ENCODE assay signal across 28 cellular contexts in genomic region chr20:47635256-47635655, GRCh38.
"Had no signal": no experiment of that assay in that cellular context is flagged by ENCODE, and none has a peak within 500 bp of the region (broad histone marks: within the 10 kb centered on the region; RNA-seq: fewer than 3 reads in every experiment).

No MANE protein-coding gene starts in this region.

- H3K27ac Mint-ChIP-seq: endodermal cell, mesothelial cell of epicardium had no signal

- H3K4me1 Mint-ChIP-seq: endodermal cell, mesothelial cell of epicardium had no signal

- H3K27ac ChIP-seq: coronary artery, dorsolateral prefrontal cortex, epithelial cell of prostate, esophagus squamous epithelium, gastrocnemius medialis, heart right ventricle, left lung, lower lobe of right lung had no signal

- H3K4me3 Mint-ChIP-seq: endodermal cell, mesothelial cell of epicardium had no signal

- H3K4me3 ChIP-seq: coronary artery, dorsolateral prefrontal cortex, esophagus squamous epithelium, gastrocnemius medialis, heart right ventricle, left lung, lower lobe of right lung, mucosa of descending colon had no signal

- ATAC-seq: esophagus mucosa, gastrocnemius medialis, heart right ventricle, left cardiac atrium, left lung, left ventricle myocardium superior, lower lobe of right lung, mucosa of descending colon had no signal

- H3K9me3 ChIP-seq: esophagus squamous epithelium, gastrocnemius medialis, heart right ventricle, left lung, lower lobe of right lung, mucosa of descending colon had no signal

- H3K9me3 Mint-ChIP-seq: endodermal cell, mesothelial cell of epicardium had no signal

- DNase-seq: dermis blood vessel endothelial cell; dorsolateral prefrontal cortex; effector CD4-positive, alpha-beta T cell; effector memory CD4-positive, alpha-beta T cell; endodermal cell; erythroblast; esophagus squamous epithelium; foreskin fibroblast; foreskin melanocyte; gastrocnemius medialis; glutamatergic neuron; head of caudate nucleus; heart right ventricle; hippocampal formation; left cardiac atrium; left lung; left ventricle myocardium superior; lower lobe of right lung; mesenchymal stem cell; mucosa of descending colon had no signal

- H3K4me1 ChIP-seq: esophagus squamous epithelium, gastrocnemius medialis, left lung, lower lobe of right lung had no signal

- H3K27me3 ChIP-seq: dorsolateral prefrontal cortex, esophagus squamous epithelium, gastrocnemius medialis, heart right ventricle, left lung had no signal

- FAIRE-seq: colon, endometrium, islet of Langerhans, keratinocyte had no signal
